ENCODE assay signal across 1 cellular context in genomic region chr14:35113308-35113950, GRCh38.
TF ChIP-seq lines count a peak whose summit lies in the region.

No MANE protein-coding gene starts in this region.

TF ChIP-seq in GM12878, 131 proteins besides CTCF, POLR2A, EP300 and RAD21:
- 0 out of 2 replicates have a peak, but pooled peaks have one; percentile 16 for TF ChIP-seq FOXK2 (IDR thresholded peaks at IDR 0.05)
- TF ChIP-seq, protein P1, sequence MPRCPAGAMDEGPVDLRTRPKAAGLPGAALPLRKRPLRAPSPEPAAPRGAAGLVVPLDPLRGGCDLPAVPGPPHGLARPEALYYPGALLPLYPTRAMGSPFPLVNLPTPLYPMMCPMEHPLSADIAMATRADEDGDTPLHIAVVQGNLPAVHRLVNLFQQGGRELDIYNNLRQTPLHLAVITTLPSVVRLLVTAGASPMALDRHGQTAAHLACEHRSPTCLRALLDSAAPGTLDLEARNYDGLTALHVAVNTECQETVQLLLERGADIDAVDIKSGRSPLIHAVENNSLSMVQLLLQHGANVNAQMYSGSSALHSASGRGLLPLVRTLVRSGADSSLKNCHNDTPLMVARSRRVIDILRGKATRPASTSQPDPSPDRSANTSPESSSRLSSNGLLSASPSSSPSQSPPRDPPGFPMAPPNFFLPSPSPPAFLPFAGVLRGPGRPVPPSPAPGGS (IDR thresholded peaks at IDR 0.05; ENCODE audit: borderline replicate concordance, insufficient read depth, low read depth, low read length, poor library complexity, severe bottlenecking) = no peak
